In genomic region chr12:52715416-52715815, GRCh38 we compare ENCODE assay signal across 14 cellular contexts. TPM values are rescaled to one million over a fixed set of nuclear protein-coding genes. Genes with fewer than 3 reads are reported as not detected.
DNase-seq lines count a peak whose midpoint lies in the region; FAIRE-seq and TF ChIP-seq lines count a peak whose summit lies in the region.
"Had no signal": no experiment of that assay in that cellular context is flagged by ENCODE, and none has a peak within 500 bp of the region (broad histone marks: within the 10 kb centered on the region; RNA-seq: fewer than 3 reads in every experiment).

No MANE protein-coding gene starts in this region.

- no TSS peak for BruUV-seq in Calu3 (replicated peaks; lab: Mats Ljungman, UMichigan)

- H3K27ac Mint-ChIP-seq in neural crest cell (ENCODE audit: unreplicated experiment) = no peak overlapping the region
- H3K27ac Mint-ChIP-seq in Calu3 (ENCODE audit: unreplicated experiment) = no peak overlapping the region

- CTCF ChIA-PET in Calu3 (lab: Charles Lee) = no interaction called here
- CTCF ChIA-PET in GM10248 (lab: Yijun Ruan, JAX) = interaction anchor here (1.1 to 1.7 kb wide), 2 partner anchors 14 to 16 kb away, joined by 3 to 4 read pairs; no protein-coding TSS in a partner anchor

- no peak overlapping the region for H3K4me3 ChIP-seq in bronchial epithelial cell (ENCODE audit: low read depth, low read length)
- H3K4me3 ChIP-seq: dorsolateral prefrontal cortex, sigmoid colon had no signal

- TF ChIP-seq CTCF in bronchial epithelial cell (IDR thresholded peaks at IDR 0.05; ENCODE audit: insufficient read depth, low read length, severe bottlenecking) (peak; percentile 39), neural crest cell (conservative IDR thresholded peaks at IDR 0.05) (peak; percentile 24), Calu3 (IDR thresholded peaks at IDR 0.05; ENCODE audit: unreplicated experiment) (no peak), GM10248 (IDR thresholded peaks at IDR 0.05; ENCODE audit: control extremely low read depth, extremely low read depth, low read depth, missing control alignments) (no peak)

- H3K9me3 Mint-ChIP-seq in neural crest cell (no peaks in the 10 kb centered on the region), Calu3 (ENCODE audit: low read depth, unreplicated experiment) (no peaks in the 10 kb centered on the region)

- no peak for FAIRE-seq in bronchial epithelial cell (lab: Jason Lieb, UNC)

- H3K36me3 Mint-ChIP-seq in neural crest cell (ENCODE audit: low read depth) (no peaks in the 10 kb centered on the region), Calu3 (ENCODE audit: insufficient read depth, unreplicated experiment) (no peaks in the 10 kb centered on the region)

- peak overlapping the region; percentile 74 for H3K4me3 Mint-ChIP-seq in neural crest cell
- H3K4me3 Mint-ChIP-seq in Calu3 (ENCODE audit: low read depth, unreplicated experiment) = no peak overlapping the region

- intact Hi-C loops in Calu3 (cut with micrococcal nuclease; ENCODE audit: unreplicated experiment) = no loop called here

- H3K27me3 ChIP-seq in bronchial epithelial cell (ENCODE audit: control insufficient read depth, insufficient read depth, low read length) = peaks cover 27% of the 10 kb centered on the region

- no peaks in the 10 kb centered on the region for H3K36me3 ChIP-seq in bronchial epithelial cell (ENCODE audit: control insufficient read depth, insufficient read depth, low read length)
- H3K36me3 ChIP-seq: sigmoid colon had no signal

- H3K27me3 Mint-ChIP-seq in neural crest cell (ENCODE audit: low read depth) = peaks cover 56% of the 10 kb centered on the region
- H3K27me3 Mint-ChIP-seq in Calu3 (ENCODE audit: unreplicated experiment) = peaks cover 57% of the 10 kb centered on the region

- POLR2A ChIA-PET in GM10248 (lab: Yijun Ruan, JAX) = interaction anchor here (0.5 kb wide), 1 partner anchor 30 kb away, joined by 3 read pairs; no protein-coding TSS in a partner anchor

- DNase-seq in ELF-1 (ENCODE audit: low read depth, low spot score) = peak; percentile 63
- peak; percentile 80 for DNase-seq in HT-29 (ENCODE audit: low spot score)
- peak; percentile 10 for DNase-seq in bronchial epithelial cell (ENCODE audit: low read depth)
- DNase-seq in neural crest cell (ENCODE audit: low read depth, low spot score) = no peak
- DNase-seq in Calu3 = no peak
- no peak for DNase-seq in GM10248 (ENCODE audit: extremely low spot score)
- DNase-seq in T-helper 2 cell = no peak
- DNase-seq: foreskin fibroblast, NCI-H1048, NCI-H510A treated with DMSO at 0.1 percent for 48 hours, SIG-M5, sigmoid colon had no signal

- H3K4me1 Mint-ChIP-seq in neural crest cell = peaks cover 12% of the 10 kb centered on the region
- H3K4me1 Mint-ChIP-seq in Calu3 (ENCODE audit: low read depth, unreplicated experiment) = no peaks in the 10 kb centered on the region

RNA-seq across cellular contexts. Expression of gene KRT77, which starts 12.1 kb away (rescaled TPM):
- not detected in 2 replicates for total RNA-seq in HT-29 (2014; rRNA removed; shearing (Covaris generic))
- total RNA-seq in bronchial epithelial cell (under 0.01 TPM in 1 of 2 replicates, not detected in the other), neural crest cell (not detected in 2 replicates), Calu3 (2022) (not detected in 2 replicates)
- total RNA-seq: myocyte, sigmoid colon had no signal

RNA-seq across cellular contexts. Expression of gene KRT1, which starts 35.2 kb away (rescaled TPM):
- total RNA-seq in HT-29 (2014; rRNA removed; shearing (Covaris generic)) = not detected in 2 replicates
- total RNA-seq in bronchial epithelial cell = not detected in 2 replicates
- total RNA-seq in neural crest cell = not detected in 2 replicates
- total RNA-seq in Calu3 (2022) = not detected in 2 replicates
- total RNA-seq: myocyte, sigmoid colon had no signal

Comparison
In these comparisons a context has a peak if more than half of its experiments do, and no peak if none do; other contexts are left out.
1. DNase-seq: peak in ELF-1 (single experiment), HT-29 (single experiment) and bronchial epithelial cell (single experiment); none in neural crest cell (single experiment), Calu3 (single experiment), GM10248 (single experiment) and T-helper 2 cell (0 of 5).
2. CTCF ChIP-seq: peak in bronchial epithelial cell (single experiment) and neural crest cell (single experiment); none in Calu3 (single experiment) and GM10248 (single experiment).